ENCODE assay signal across 2 cellular contexts in the genomic region with DNA sequence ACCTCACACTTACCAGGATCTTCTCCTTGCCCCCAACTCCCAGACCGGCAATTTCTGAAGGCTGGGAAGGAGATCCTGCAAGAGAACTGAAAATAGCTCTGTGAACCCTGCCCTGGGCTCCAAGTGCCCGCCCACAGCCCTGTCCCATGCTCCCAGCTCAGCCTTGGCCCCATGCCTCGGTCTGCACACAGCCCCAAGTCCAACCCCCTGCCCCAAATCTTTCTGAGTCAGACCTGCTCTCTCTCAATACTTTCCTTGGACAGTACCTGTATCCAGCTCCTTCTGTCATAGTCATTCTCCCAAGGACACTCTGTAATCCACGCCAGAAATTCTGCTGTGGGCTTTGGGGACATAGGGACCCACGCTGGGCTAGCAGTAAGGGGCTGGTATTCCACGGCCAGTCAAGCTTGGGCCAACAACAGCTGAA.
TF ChIP-seq lines count a peak whose summit lies in the region.

No MANE protein-coding gene starts in this region.

TF ChIP-seq in IMR-90, 13 proteins besides CTCF, POLR2A, EP300 and RAD21:
- TF ChIP-seq RFX5 (IDR thresholded peaks at IDR 0.05; ENCODE audit: low read depth, low read length) (no peak), MAZ (IDR thresholded peaks at IDR 0.05; ENCODE audit: borderline replicate concordance, low read depth, low read length) (no peak), BHLHE40 (IDR thresholded peaks at IDR 0.05; ENCODE audit: low read depth, low read length) (no peak), MXI1 (IDR thresholded peaks at IDR 0.05; ENCODE audit: borderline replicate concordance, low read depth, low read length) (no peak), CHD1 (IDR thresholded peaks at IDR 0.05; ENCODE audit: low read depth, low read length) (no peak), MAFK (IDR thresholded peaks at IDR 0.05; ENCODE audit: low read depth, low read length) (no peak), NFE2L2 (IDR thresholded peaks at IDR 0.05; ENCODE audit: low read depth, low read length) (no peak), FOS (IDR thresholded peaks at IDR 0.05; ENCODE audit: low read depth, low read length) (no peak), SMC3 (IDR thresholded peaks at IDR 0.05; ENCODE audit: low read depth, low read length) (no peak), RCOR1 (IDR thresholded peaks at IDR 0.05; ENCODE audit: insufficient replicate concordance, low read length) (no peak), CEBPB (IDR thresholded peaks at IDR 0.05; ENCODE audit: low read depth, low read length) (no peak)
- TF ChIP-seq, protein P1, sequence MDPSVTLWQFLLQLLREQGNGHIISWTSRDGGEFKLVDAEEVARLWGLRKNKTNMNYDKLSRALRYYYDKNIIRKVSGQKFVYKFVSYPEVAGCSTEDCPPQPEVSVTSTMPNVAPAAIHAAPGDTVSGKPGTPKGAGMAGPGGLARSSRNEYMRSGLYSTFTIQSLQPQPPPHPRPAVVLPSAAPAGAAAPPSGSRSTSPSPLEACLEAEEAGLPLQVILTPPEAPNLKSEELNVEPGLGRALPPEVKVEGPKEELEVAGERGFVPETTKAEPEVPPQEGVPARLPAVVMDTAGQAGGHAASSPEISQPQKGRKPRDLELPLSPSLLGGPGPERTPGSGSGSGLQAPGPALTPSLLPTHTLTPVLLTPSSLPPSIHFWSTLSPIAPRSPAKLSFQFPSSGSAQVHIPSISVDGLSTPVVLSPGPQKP (IDR thresholded peaks at IDR 0.05; ENCODE audit: borderline replicate concordance, low read depth, low read length) = no peak
- TF ChIP-seq, protein P2, sequence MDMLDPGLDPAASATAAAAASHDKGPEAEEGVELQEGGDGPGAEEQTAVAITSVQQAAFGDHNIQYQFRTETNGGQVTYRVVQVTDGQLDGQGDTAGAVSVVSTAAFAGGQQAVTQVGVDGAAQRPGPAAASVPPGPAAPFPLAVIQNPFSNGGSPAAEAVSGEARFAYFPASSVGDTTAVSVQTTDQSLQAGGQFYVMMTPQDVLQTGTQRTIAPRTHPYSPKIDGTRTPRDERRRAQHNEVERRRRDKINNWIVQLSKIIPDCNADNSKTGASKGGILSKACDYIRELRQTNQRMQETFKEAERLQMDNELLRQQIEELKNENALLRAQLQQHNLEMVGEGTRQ (IDR thresholded peaks at IDR 0.05; ENCODE audit: low read depth, low read length) = no peak

TF ChIP-seq in liver, 16 proteins besides CTCF, POLR2A, EP300 and RAD21 (continued from another document):
- TF ChIP-seq EGR1 (IDR thresholded peaks at IDR 0.05; ENCODE audit: low read depth in 2 of 2) (peak in 1 of 2 donors; percentile 61), NR2F2 (IDR thresholded peaks at IDR 0.05) (no peak), TAF1 (conservative IDR thresholded peaks at IDR 0.05) (peak; percentile 79), GABPA (IDR thresholded peaks at IDR 0.05 in 1 of 2, conservative IDR thresholded peaks at IDR 0.05 in 1 of 2) (no peak), JUND (IDR thresholded peaks at IDR 0.05) (peak; percentile 67 to 81), FOXA1 (IDR thresholded peaks at IDR 0.05) (no peak), RXRA (IDR thresholded peaks at IDR 0.05) (peak; percentile 78 to 84), HNF4A (conservative IDR thresholded peaks at IDR 0.05) (peak; percentile 90 to 93), SP1 (IDR thresholded peaks at IDR 0.05) (peak; percentile 69), YY1 (IDR thresholded peaks at IDR 0.05) (peak; percentile 38), HNF4G (IDR thresholded peaks at IDR 0.05) (peak; percentile 74)
- TF ChIP-seq, protein P3, sequence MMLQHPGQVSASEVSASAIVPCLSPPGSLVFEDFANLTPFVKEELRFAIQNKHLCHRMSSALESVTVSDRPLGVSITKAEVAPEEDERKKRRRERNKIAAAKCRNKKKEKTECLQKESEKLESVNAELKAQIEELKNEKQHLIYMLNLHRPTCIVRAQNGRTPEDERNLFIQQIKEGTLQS (IDR thresholded peaks at IDR 0.05) = no peak
- TF ChIP-seq, protein P4, sequence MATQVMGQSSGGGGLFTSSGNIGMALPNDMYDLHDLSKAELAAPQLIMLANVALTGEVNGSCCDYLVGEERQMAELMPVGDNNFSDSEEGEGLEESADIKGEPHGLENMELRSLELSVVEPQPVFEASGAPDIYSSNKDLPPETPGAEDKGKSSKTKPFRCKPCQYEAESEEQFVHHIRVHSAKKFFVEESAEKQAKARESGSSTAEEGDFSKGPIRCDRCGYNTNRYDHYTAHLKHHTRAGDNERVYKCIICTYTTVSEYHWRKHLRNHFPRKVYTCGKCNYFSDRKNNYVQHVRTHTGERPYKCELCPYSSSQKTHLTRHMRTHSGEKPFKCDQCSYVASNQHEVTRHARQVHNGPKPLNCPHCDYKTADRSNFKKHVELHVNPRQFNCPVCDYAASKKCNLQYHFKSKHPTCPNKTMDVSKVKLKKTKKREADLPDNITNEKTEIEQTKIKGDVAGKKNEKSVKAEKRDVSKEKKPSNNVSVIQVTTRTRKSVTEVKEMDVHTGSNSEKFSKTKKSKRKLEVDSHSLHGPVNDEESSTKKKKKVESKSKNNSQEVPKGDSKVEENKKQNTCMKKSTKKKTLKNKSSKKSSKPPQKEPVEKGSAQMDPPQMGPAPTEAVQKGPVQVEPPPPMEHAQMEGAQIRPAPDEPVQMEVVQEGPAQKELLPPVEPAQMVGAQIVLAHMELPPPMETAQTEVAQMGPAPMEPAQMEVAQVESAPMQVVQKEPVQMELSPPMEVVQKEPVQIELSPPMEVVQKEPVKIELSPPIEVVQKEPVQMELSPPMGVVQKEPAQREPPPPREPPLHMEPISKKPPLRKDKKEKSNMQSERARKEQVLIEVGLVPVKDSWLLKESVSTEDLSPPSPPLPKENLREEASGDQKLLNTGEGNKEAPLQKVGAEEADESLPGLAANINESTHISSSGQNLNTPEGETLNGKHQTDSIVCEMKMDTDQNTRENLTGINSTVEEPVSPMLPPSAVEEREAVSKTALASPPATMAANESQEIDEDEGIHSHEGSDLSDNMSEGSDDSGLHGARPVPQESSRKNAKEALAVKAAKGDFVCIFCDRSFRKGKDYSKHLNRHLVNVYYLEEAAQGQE (IDR thresholded peaks at IDR 0.05) = peak; percentile 90
- TF ChIP-seq, protein P5, sequence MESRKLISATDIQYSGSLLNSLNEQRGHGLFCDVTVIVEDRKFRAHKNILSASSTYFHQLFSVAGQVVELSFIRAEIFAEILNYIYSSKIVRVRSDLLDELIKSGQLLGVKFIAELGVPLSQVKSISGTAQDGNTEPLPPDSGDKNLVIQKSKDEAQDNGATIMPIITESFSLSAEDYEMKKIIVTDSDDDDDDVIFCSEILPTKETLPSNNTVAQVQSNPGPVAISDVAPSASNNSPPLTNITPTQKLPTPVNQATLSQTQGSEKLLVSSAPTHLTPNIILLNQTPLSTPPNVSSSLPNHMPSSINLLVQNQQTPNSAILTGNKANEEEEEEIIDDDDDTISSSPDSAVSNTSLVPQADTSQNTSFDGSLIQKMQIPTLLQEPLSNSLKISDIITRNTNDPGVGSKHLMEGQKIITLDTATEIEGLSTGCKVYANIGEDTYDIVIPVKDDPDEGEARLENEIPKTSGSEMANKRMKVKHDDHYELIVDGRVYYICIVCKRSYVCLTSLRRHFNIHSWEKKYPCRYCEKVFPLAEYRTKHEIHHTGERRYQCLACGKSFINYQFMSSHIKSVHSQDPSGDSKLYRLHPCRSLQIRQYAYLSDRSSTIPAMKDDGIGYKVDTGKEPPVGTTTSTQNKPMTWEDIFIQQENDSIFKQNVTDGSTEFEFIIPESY (IDR thresholded peaks at IDR 0.05) = no peak
- TF ChIP-seq, protein P6, sequence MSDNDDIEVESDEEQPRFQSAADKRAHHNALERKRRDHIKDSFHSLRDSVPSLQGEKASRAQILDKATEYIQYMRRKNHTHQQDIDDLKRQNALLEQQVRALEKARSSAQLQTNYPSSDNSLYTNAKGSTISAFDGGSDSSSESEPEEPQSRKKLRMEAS (IDR thresholded peaks at IDR 0.05) = peak; percentile 91
